9 cellular contexts compared by ENCODE assay signal in genomic region chr3:56976666-56977560, GRCh38.
DNase-seq lines count a peak whose midpoint lies in the region; ATAC-seq, FAIRE-seq and TF ChIP-seq lines count a peak whose summit lies in the region.
"Had no signal": no experiment of that assay in that cellular context is flagged by ENCODE, and none has a peak within 500 bp of the region (broad histone marks: within the 10 kb centered on the region; RNA-seq: fewer than 3 reads in every experiment).

No MANE protein-coding gene starts in this region.

- H3K27ac ChIP-seq in sigmoid colon: no peak overlapping the region

- no peaks in the 10 kb centered on the region for H3K36me3 ChIP-seq in sigmoid colon

- TF ChIP-seq POLR2A in sigmoid colon (IDR thresholded peaks at IDR 0.05): no peak

- H3K27ac Mint-ChIP-seq in endothelial cell (ENCODE audit: unreplicated experiment): peak overlapping the region; percentile 4

- no peak for TF ChIP-seq EP300 in sigmoid colon (IDR thresholded peaks at IDR 0.05)

- no peaks in the 10 kb centered on the region for H3K9me3 Mint-ChIP-seq in endothelial cell (ENCODE audit: unreplicated experiment)
- H3K9me3 Mint-ChIP-seq: central memory CD8-positive, alpha-beta T cell had no signal

- WGBS in sigmoid colon, 2 donors: 76 to 77% methylated on average over 9 of the region's 9 CpGs

- no peaks in the 10 kb centered on the region for H3K27me3 ChIP-seq in sigmoid colon

- H3K36me3 Mint-ChIP-seq in endothelial cell (ENCODE audit: low read depth, unreplicated experiment): no peaks in the 10 kb centered on the region

- H3K4me1 Mint-ChIP-seq in endothelial cell (ENCODE audit: unreplicated experiment): peaks cover 17% of the 10 kb centered on the region
- H3K4me1 Mint-ChIP-seq: central memory CD8-positive, alpha-beta T cell had no signal

- H3K4me3 ChIP-seq in sigmoid colon: no peak overlapping the region

- H3K4me3 Mint-ChIP-seq in endothelial cell (ENCODE audit: unreplicated experiment): no peak overlapping the region
- H3K4me3 Mint-ChIP-seq: central memory CD8-positive, alpha-beta T cell had no signal

- no peak for TF ChIP-seq CTCF in endothelial cell (IDR thresholded peaks at IDR 0.05; ENCODE audit: unreplicated experiment)
- TF ChIP-seq CTCF in sigmoid colon (IDR thresholded peaks at IDR 0.05): no peak
- TF ChIP-seq CTCF in omental fat pad (IDR thresholded peaks at IDR 0.05): no peak

- peaks cover 0 to 20% (median 12%) of the 10 kb centered on the region in 4 donors for H3K4me1 ChIP-seq in sigmoid colon

- DNase-seq in HCEC 1CT (peak; percentile 29), NCI-H446 treated with DMSO at 0.1 percent for 48 hours (lab: John Stamatoyannopoulos, UW) (peak; percentile 88), endothelial cell (ENCODE audit: low spot score) (no peak), sigmoid colon (peak; percentile 72), RCC 7860 (ENCODE audit: low spot score) (no peak), omental fat pad (ENCODE audit: low spot score) (no peak)

- peaks cover 5% of the 10 kb centered on the region for H3K27me3 Mint-ChIP-seq in endothelial cell (ENCODE audit: unreplicated experiment)
- H3K27me3 Mint-ChIP-seq: central memory CD8-positive, alpha-beta T cell had no signal

- no peak for FAIRE-seq in RCC 7860 (lab: Jason Lieb, UNC)

- H3K9me3 ChIP-seq in sigmoid colon: no peaks in the 10 kb centered on the region

- intact Hi-C loops in sigmoid colon (cut with DNase I): no loop called here

- ATAC-seq in GM19455 (IDR thresholded peaks at IDR 0.05; ENCODE audit: unreplicated experiment) (no peak), omental fat pad (ENCODE audit: low FRiP score) (no peak), GM19467 (IDR thresholded peaks at IDR 0.05; ENCODE audit: unreplicated experiment) (no peak)

Comparison
In these comparisons a context has a peak if more than half of its experiments do, and no peak if none do; other contexts are left out.
1. DNase-seq: peak in HCEC 1CT (single experiment), NCI-H446 treated with DMSO at 0.1 percent for 48 hours (single experiment) and sigmoid colon (single experiment); none in endothelial cell (single experiment), RCC 7860 (single experiment) and omental fat pad (single experiment).